16 cellular contexts compared by ENCODE assay signal in the genomic region with DNA sequence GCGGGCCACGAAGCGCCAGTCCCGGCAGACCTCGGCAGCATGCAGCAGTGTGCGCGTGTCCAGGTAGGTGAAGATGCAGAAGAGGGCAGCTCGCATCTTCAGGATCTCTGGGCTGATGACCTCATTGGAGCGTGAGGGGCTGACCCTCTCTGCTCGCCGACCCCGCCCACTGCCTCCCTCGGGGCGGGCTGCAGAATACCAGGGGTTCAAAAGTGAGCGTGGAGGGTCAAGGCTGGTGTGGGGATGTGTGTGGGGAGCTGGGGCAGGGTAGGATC. TPM values are rescaled to one million over a fixed set of nuclear protein-coding genes. Genes with fewer than 3 reads are reported as not detected.
DNase-seq lines count a peak whose midpoint lies in the region; TF ChIP-seq lines count a peak whose summit lies in the region.
"Had no signal": no experiment of that assay in that cellular context is flagged by ENCODE, and none has a peak within 500 bp of the region (broad histone marks: within the 10 kb centered on the region; RNA-seq: fewer than 3 reads in every experiment).

No MANE protein-coding gene starts in this region.

- no peaks in the 10 kb centered on the region for H3K79me2 ChIP-seq in MM.1S (ENCODE audit: low read length)

- H2BK15ac ChIP-seq in neuronal stem cell (ENCODE audit: low read length), result no peak overlapping the region

- peaks cover 7% of the 10 kb centered on the region for H3K79me1 ChIP-seq in neuronal stem cell (ENCODE audit: low read depth, low read length)

- H2AFZ ChIP-seq in neuronal stem cell (ENCODE audit: low read length) (no peak overlapping the region), MM.1S (ENCODE audit: low read length) (no peak overlapping the region)

- peaks cover 0 to 2% (median 0%) of the 10 kb centered on the region in 7 donors for H3K9me3 Mint-ChIP-seq in CD14-positive monocyte
- H3K9me3 Mint-ChIP-seq: CD4-positive, CD25-positive, alpha-beta regulatory T cell; CD8-positive, alpha-beta T cell had no signal

- TF ChIP-seq CTCF in CD14-positive monocyte (IDR thresholded peaks at IDR 0.05), result no peak
- no peak for TF ChIP-seq CTCF in MM.1S (IDR thresholded peaks at IDR 0.05; ENCODE audit: low read length)

- no peaks in the 10 kb centered on the region for H4K20me1 ChIP-seq in MM.1S (ENCODE audit: insufficient read depth, low read length)

- H3K4me3 ChIP-seq in neuronal stem cell (ENCODE audit: low read length in 2 of 2) (no peak overlapping the region), MM.1S (ENCODE audit: low read length) (no peak overlapping the region)
- no peak overlapping the region for H3K4me3 ChIP-seq in effector memory CD4-positive, alpha-beta T cell (ENCODE audit: insufficient read depth, low read depth, low read length, poor library complexity, severe bottlenecking)

- H3K27ac Mint-ChIP-seq in CD14-positive monocyte, result peak overlapping the region in 4 of 7 donors; percentile 26 to 68 (median 56)
- H3K27ac Mint-ChIP-seq: CD4-positive, CD25-positive, alpha-beta regulatory T cell; CD8-positive, alpha-beta T cell had no signal

- H3F3A ChIP-seq in MM.1S (ENCODE audit: insufficient read depth, low read length), result no peaks in the 10 kb centered on the region

- no peak overlapping the region for H3K4ac ChIP-seq in neuronal stem cell (ENCODE audit: low read length)

- H3K14ac ChIP-seq in neuronal stem cell (ENCODE audit: low read length), result no peak overlapping the region

- H3K9me2 ChIP-seq in MM.1S (replicated peaks; ENCODE audit: insufficient read depth, low read length), result no peaks in the 10 kb centered on the region

- no peaks in the 10 kb centered on the region for H3K4me1 Mint-ChIP-seq in CD14-positive monocyte

- H3K36me3 Mint-ChIP-seq in CD14-positive monocyte, result peaks cover 52 to 56% of the 10 kb centered on the region in 2 donors

- WGBS in neuronal stem cell (ENCODE audit: extremely low coverage in 2 of 2, insufficient read length in 2 of 2, insufficient replicate concordance in 1 of 2), 2 donors, result no CpG with 5 or more reads among the region's 15 CpGs

- H3K36me3 ChIP-seq in neuronal stem cell (replicated peaks in 1 of 2; ENCODE audit: control insufficient read depth in 2 of 2, insufficient read depth in 2 of 2, low read length in 2 of 2) (peaks cover 3 to 6% of the 10 kb centered on the region in 2 donors), MM.1S (replicated peaks; ENCODE audit: insufficient read depth, low read length) (no peaks in the 10 kb centered on the region)
- no peaks in the 10 kb centered on the region for H3K36me3 ChIP-seq in effector memory CD4-positive, alpha-beta T cell (ENCODE audit: control insufficient read depth, insufficient read depth, low read length)

- no peak overlapping the region for H3K23ac ChIP-seq in neuronal stem cell (ENCODE audit: low read depth, low read length, poor library complexity)

- no peak overlapping the region for H2BK120ac ChIP-seq in neuronal stem cell (ENCODE audit: low read depth, low read length)

- peaks cover 0 to 7% of the 10 kb centered on the region in 2 donors for H3K4me1 ChIP-seq in neuronal stem cell (ENCODE audit: control insufficient read depth in 2 of 2, insufficient read depth in 1 of 2, low read depth in 1 of 2, low read length in 2 of 2)
- no peaks in the 10 kb centered on the region for H3K4me1 ChIP-seq in MM.1S (ENCODE audit: low read length)
- H3K4me1 ChIP-seq in effector memory CD4-positive, alpha-beta T cell (ENCODE audit: control insufficient read depth, insufficient read depth, low read length, poor library complexity, severe bottlenecking), result no peaks in the 10 kb centered on the region

- no peak for DNase-seq in CD14-positive monocyte (ENCODE audit: low spot score)
- DNase-seq in ecto neural progenitor cell (ENCODE audit: low spot score), result peak; percentile 35
- no peak for DNase-seq in neuronal stem cell (ENCODE audit: low spot score)
- DNase-seq in MM.1S, result no peak
- DNase-seq in effector memory CD4-positive, alpha-beta T cell, result no peak
- no peak for DNase-seq in OCI-M2 (lab: John Stamatoyannopoulos, UW; ENCODE audit: unreplicated experiment)
- DNase-seq: C1 segment of cervical spinal cord; Caco-2; CD4-positive, CD25-positive, alpha-beta regulatory T cell; CD8-positive, alpha-beta T cell; DMS153; DND-41; GOT3; H7; HCEC 1CT had no signal

- H3K18ac ChIP-seq in neuronal stem cell (ENCODE audit: low read length), result peak overlapping the region; percentile 38

- no peaks in the 10 kb centered on the region for H3K9me3 ChIP-seq in neuronal stem cell (replicated peaks in 1 of 2; ENCODE audit: control insufficient read depth in 2 of 2, insufficient read depth in 1 of 2, low read depth in 1 of 2, low read length in 2 of 2)
- H3K9me3 ChIP-seq in MM.1S (replicated peaks; ENCODE audit: insufficient read depth, low read length), result no peaks in the 10 kb centered on the region
- H3K9me3 ChIP-seq in effector memory CD4-positive, alpha-beta T cell (ENCODE audit: control insufficient read depth, low read length), result no peaks in the 10 kb centered on the region
- H3K9me3 ChIP-seq: Caco-2 had no signal

- peaks cover 0 to 11% (median 11%) of the 10 kb centered on the region in 3 donors for H3K27me3 Mint-ChIP-seq in CD14-positive monocyte (ENCODE audit: low read depth in 3 of 3)
- H3K27me3 Mint-ChIP-seq: CD4-positive, CD25-positive, alpha-beta regulatory T cell had no signal

- no peak overlapping the region for H2BK12ac ChIP-seq in neuronal stem cell (ENCODE audit: low read length)

- H3K27ac ChIP-seq in neuronal stem cell (replicated peaks; ENCODE audit: low read length) (no peak overlapping the region), MM.1S (ENCODE audit: low read length) (no peak overlapping the region)
- no peak overlapping the region for H3K27ac ChIP-seq in effector memory CD4-positive, alpha-beta T cell (ENCODE audit: insufficient read depth, low read length, poor library complexity, severe bottlenecking)

- no peak overlapping the region for H4K91ac ChIP-seq in neuronal stem cell (ENCODE audit: low read depth, low read length, poor library complexity)

- no peak overlapping the region for H4K8ac ChIP-seq in neuronal stem cell (ENCODE audit: low read depth, low read length)

- intact Hi-C loops in CD14-positive monocyte (cut with micrococcal nuclease), result no loop called here

- H3K4me3 Mint-ChIP-seq in CD14-positive monocyte, result no peak overlapping the region
- H3K4me3 Mint-ChIP-seq: CD4-positive, CD25-positive, alpha-beta regulatory T cell; CD8-positive, alpha-beta T cell had no signal

- no peak overlapping the region for H2BK5ac ChIP-seq in neuronal stem cell (ENCODE audit: low read length)

- no peak overlapping the region for H2AK5ac ChIP-seq in neuronal stem cell (ENCODE audit: low read depth, low read length)

- H3K9ac ChIP-seq in neuronal stem cell (ENCODE audit: low read depth, low read length, poor library complexity), result no peak overlapping the region
- no peak overlapping the region for H3K9ac ChIP-seq in MM.1S (ENCODE audit: low read length)

- H3K4me2 ChIP-seq in neuronal stem cell (ENCODE audit: insufficient read depth, low read length, poor library complexity, severe bottlenecking) (no peak overlapping the region), MM.1S (ENCODE audit: low read depth, low read length) (no peak overlapping the region)

- H3K27me3 ChIP-seq in neuronal stem cell (ENCODE audit: control insufficient read depth in 3 of 3, insufficient read depth in 3 of 3, low read depth in 1 of 3, low read length in 3 of 3), result peaks cover 0 to 15% (median 8%) of the 10 kb centered on the region in 3 experiments
- no peaks in the 10 kb centered on the region for H3K27me3 ChIP-seq in MM.1S (replicated peaks; ENCODE audit: insufficient read depth, low read length)
- H3K27me3 ChIP-seq in effector memory CD4-positive, alpha-beta T cell (replicated peaks; ENCODE audit: control insufficient read depth, insufficient read depth, low read length, poor library complexity, severe bottlenecking), result no peaks in the 10 kb centered on the region

RNA-seq across cellular contexts. Expression of a gene that starts 20.0 kb away (rescaled TPM):
- under 1 TPM; 0.29 to 0.52 TPM for polyA plus RNA-seq in CD14-positive monocyte
- polyA plus RNA-seq in neuronal stem cell (2013, experiment 1 of 2), result 3.3 TPM
- 3.3 TPM for polyA plus RNA-seq in neuronal stem cell (2013, experiment 2 of 2)

RNA-seq across cellular contexts. Expression of a gene that starts 29.1 kb away (rescaled TPM):
- under 1 TPM in 1 of 2 donors, not detected in 1; 0.12 TPM for polyA plus RNA-seq in CD14-positive monocyte
- polyA plus RNA-seq in neuronal stem cell (2013, experiment 1 of 2), result 0.10 TPM
- polyA plus RNA-seq in neuronal stem cell (2013, experiment 2 of 2), result 0.10 TPM
- polyA plus RNA-seq: BJ; CD4-positive, CD25-positive, alpha-beta regulatory T cell had no signal

RNA-seq across cellular contexts. Expression of a gene that starts 30.2 kb away (rescaled TPM):
- polyA plus RNA-seq in CD14-positive monocyte, result 100 to 1,000 TPM; 134 to 151 TPM
- 438 TPM for polyA plus RNA-seq in neuronal stem cell (2013, experiment 1 of 2)
- polyA plus RNA-seq in neuronal stem cell (2013, experiment 2 of 2), result 440 TPM

RNA-seq across cellular contexts. Expression of a gene that starts 31.2 kb away (rescaled TPM):
- 10 to 100 TPM; 33.3 to 49.2 TPM for polyA plus RNA-seq in CD14-positive monocyte
- polyA plus RNA-seq in neuronal stem cell (2013, experiment 1 of 2), result 9.8 TPM
- polyA plus RNA-seq in neuronal stem cell (2013, experiment 2 of 2), result 9.4 TPM

RNA-seq across cellular contexts. Expression of a gene that starts 50.2 kb away (rescaled TPM):
- 1 to 10 TPM; 1.6 to 1.7 TPM for polyA plus RNA-seq in CD14-positive monocyte
- 22.5 TPM for polyA plus RNA-seq in neuronal stem cell (2013, experiment 1 of 2)
- 22.4 TPM for polyA plus RNA-seq in neuronal stem cell (2013, experiment 2 of 2)
